In the genomic region with DNA sequence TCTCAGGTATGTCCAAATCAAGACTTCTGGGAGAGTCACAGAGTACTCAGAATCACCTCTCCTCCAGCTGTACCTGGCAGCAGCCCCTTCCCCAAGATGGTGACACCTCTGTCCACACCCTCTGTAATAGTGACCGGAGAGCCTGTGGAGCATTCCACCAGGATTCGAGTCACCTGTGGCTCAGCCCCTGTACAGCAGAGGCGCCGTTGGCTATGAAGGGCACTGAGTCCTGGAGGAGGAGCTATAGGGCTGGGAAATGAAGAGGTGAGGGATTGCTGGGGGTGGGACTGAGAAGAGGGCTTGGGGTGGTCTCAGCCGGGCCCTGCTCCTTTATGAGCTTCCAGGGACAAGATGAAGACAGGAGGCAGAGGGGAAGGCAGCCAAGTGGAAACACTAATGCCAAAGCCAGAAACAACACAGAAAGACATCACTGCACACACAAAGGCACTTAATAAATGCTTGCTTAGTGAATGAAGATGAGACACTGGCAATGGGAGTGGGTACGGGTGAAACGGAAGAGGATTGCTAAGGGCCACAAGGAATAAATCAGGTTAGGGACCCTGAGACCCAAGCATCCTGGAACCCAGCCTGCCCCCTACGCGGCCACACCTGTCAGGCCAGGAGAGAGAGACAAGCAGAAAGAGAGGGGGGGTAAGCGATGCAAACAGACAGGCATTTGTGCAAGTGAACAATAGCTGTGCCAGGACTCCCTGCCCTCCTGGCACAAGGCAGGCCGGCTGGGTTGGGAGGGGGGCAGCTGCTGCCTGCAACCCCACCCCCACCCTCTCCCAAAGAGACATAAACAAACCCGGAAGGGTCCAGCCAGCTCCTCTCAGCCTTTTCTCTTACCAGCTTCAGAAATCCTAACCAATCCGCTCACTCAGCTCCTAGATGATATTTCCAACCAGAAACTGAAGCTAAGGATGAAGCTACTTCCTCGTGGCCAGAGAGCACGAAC, we compare ENCODE assay signal across 9 cellular contexts. TPM values are rescaled to one million over a fixed set of nuclear protein-coding genes. Genes with fewer than 3 reads are reported as not detected.
DNase-seq lines count a peak whose midpoint lies in the region; ATAC-seq, FAIRE-seq and TF ChIP-seq lines count a peak whose summit lies in the region.
"Had no signal": no experiment of that assay in that cellular context is flagged by ENCODE, and none has a peak within 500 bp of the region (broad histone marks: within the 10 kb centered on the region; RNA-seq: fewer than 3 reads in every experiment).

No MANE protein-coding gene starts in this region.

- H3K4me1 Mint-ChIP-seq in osteocyte (ENCODE audit: unreplicated experiment) = peaks cover 82% of the 10 kb centered on the region

- no peak for ATAC-seq in HG03460 (IDR thresholded peaks at IDR 0.05; ENCODE audit: unreplicated experiment)

- no peaks in the 10 kb centered on the region for H3K9me3 ChIP-seq in H1 (ENCODE audit: insufficient read depth in 2 of 2, low read depth in 1 of 2, low read length in 1 of 2)
- H3K9me3 ChIP-seq: SJSA1 had no signal

- H3K27ac Mint-ChIP-seq in osteocyte (ENCODE audit: unreplicated experiment) = peak overlapping the region; percentile 98

- DNase-seq in NCI-H69 (lab: John Stamatoyannopoulos, UW) = peak; percentile 93
- DNase-seq in H1 (ENCODE audit: low read depth in 1 of 2, low spot score in 2 of 2) = no peak
- no peak for DNase-seq in osteocyte (ENCODE audit: extremely low spot score, unreplicated experiment)
- no peak for DNase-seq in KBM-7
- DNase-seq in NCI-H526 treated with DMSO at 0.1 percent for 48 hours (lab: John Stamatoyannopoulos, UW) = no peak
- DNase-seq in activated CD4-positive, alpha-beta T cell treated with anti-CD3 and anti-CD28 coated beads, Interleukin-2, amount 50 U/mL, for 4 hours = no peak

- no peak overlapping the region for H3K27ac ChIP-seq in H1 (ENCODE audit: low read depth, low read length)
- H3K27ac ChIP-seq: SJSA1 had no signal

- no peak overlapping the region; a peak in 1 of 7 replicates for H3K9ac ChIP-seq in H1 (replicated peaks in 1 of 4; ENCODE audit: extremely low read depth in 1 of 4, low read depth in 3 of 4, low read length in 3 of 4)

- peak overlapping the region; percentile 96 for H3K4me3 ChIP-seq in GM12875 (ENCODE audit: low read depth, low read length)
- H3K4me3 ChIP-seq in H1 (ENCODE audit: extremely low read depth in 1 of 4, insufficient read depth in 2 of 4, low read depth in 3 of 4, low read length in 4 of 4) = peak overlapping the region in 2 of 4 experiments; percentile 77 to 96; a peak in 2 of 8 replicates
- H3K4me3 ChIP-seq: SJSA1 had no signal

- H2AFZ ChIP-seq in H1 (ENCODE audit: low read length) = no peak overlapping the region

- peak; percentile 12 to 20; a peak in 2 of 4 replicates for TF ChIP-seq RAD21 in H1 (IDR thresholded peaks at IDR 0.05 in 1 of 2, conservative IDR thresholded peaks at IDR 0.05 in 1 of 2; ENCODE audit: low read depth in 2 of 2, low read length in 2 of 2)

- H3K18ac ChIP-seq in H1 (ENCODE audit: extremely low read depth, low read length) = no peak overlapping the region; the same call in 1 of the 2 replicates

- TF ChIP-seq POLR2A in H1 (IDR thresholded peaks at IDR 0.05; ENCODE audit: control extremely low read depth in 1 of 2, low read depth in 2 of 2, low read length in 2 of 2) = no peak

- no peak for TF ChIP-seq EP300 in H1 (IDR thresholded peaks at IDR 0.05; ENCODE audit: borderline replicate concordance in 1 of 2, low read depth in 2 of 2, low read length in 2 of 2)

- H2AK5ac ChIP-seq in H1 (ENCODE audit: low read depth, low read length) = no peak overlapping the region

- no peak overlapping the region for H3K4ac ChIP-seq in H1 (replicated peaks; ENCODE audit: insufficient read length, low read depth, low read length)

- CTCF ChIA-PET in H1 (lab: Charles Lee; ENCODE audit: partially characterized antibody) = interaction anchor here (0.5 to 9.6 kb wide), 27 partner anchors 7 to 730 kb away, joined by 3 to 126 read pairs (median 4); a partner anchor contains a TSS

- peaks cover 25% of the 10 kb centered on the region for H3K23me2 ChIP-seq in H1 (ENCODE audit: low read depth, low read length)

- H3K4me3 Mint-ChIP-seq in osteocyte (ENCODE audit: unreplicated experiment) = peak overlapping the region; percentile 88

- peaks cover 12% of the 10 kb centered on the region for H3K36me3 Mint-ChIP-seq in osteocyte (ENCODE audit: unreplicated experiment)

- no peak overlapping the region for H4K91ac ChIP-seq in H1 (replicated peaks; ENCODE audit: insufficient read length, low read length)

- no peak overlapping the region for H2BK120ac ChIP-seq in H1 (replicated peaks; ENCODE audit: low read depth, low read length)

- no peak overlapping the region for H3K56ac ChIP-seq in H1 (replicated peaks; ENCODE audit: insufficient read length, low read depth, low read length)

- no peak overlapping the region for H4K5ac ChIP-seq in H1 (ENCODE audit: insufficient read length, low read depth, low read length)

- H3K4me1 ChIP-seq in H1 (replicated peaks in 1 of 4; ENCODE audit: control insufficient read depth in 3 of 4, insufficient read depth in 4 of 4, low read length in 3 of 4) = peaks cover 15 to 38% (median 27%) of the 10 kb centered on the region in 4 experiments

- peak overlapping the region; percentile 93 to 99; a peak in 3 of 4 replicates for H3K4me2 ChIP-seq in H1 (ENCODE audit: insufficient read depth in 1 of 2, low read depth in 2 of 2, low read length in 2 of 2)

- no peak overlapping the region for H3K23ac ChIP-seq in H1 (ENCODE audit: insufficient read length)

- H3K79me2 ChIP-seq in H1 (ENCODE audit: control insufficient read depth in 1 of 2, insufficient read depth in 2 of 2, low read length in 2 of 2) = peaks cover 42 to 81% of the 10 kb centered on the region in 2 experiments

- no peak overlapping the region for H2BK15ac ChIP-seq in H1 (ENCODE audit: low read length)

- H3K79me1 ChIP-seq in H1 (ENCODE audit: low read depth, low read length) = peaks cover 36% of the 10 kb centered on the region

- in situ Hi-C loops in KBM-7 (cut with MboI; ENCODE audit: low pct_unique_long_range_greater_than_20kb, low sequenced_read_pairs) = no loop called here

- 85% methylated on average over 15 of the region's 15 CpGs; no CpG with 5 or more reads in 1 of the 2 experiments for WGBS in H1 (ENCODE audit: extremely low coverage in 1 of 2, insufficient coverage in 1 of 2, insufficient read length in 1 of 2, insufficient replicate concordance in 2 of 2, low coverage in 1 of 2, low lambda C conversion rate in 2 of 2, missing lambda C conversion rate in 1 of 2), 2 experiments

- no peaks in the 10 kb centered on the region for H3K27me3 Mint-ChIP-seq in osteocyte (ENCODE audit: unreplicated experiment)

- no peak for TF ChIP-seq CTCF in GM12875 (IDR thresholded peaks at IDR 0.05; ENCODE audit: borderline replicate concordance, insufficient read depth, low read depth, low read length)
- TF ChIP-seq CTCF in H1 (IDR thresholded peaks at IDR 0.05; ENCODE audit: control extremely low read depth in 1 of 3, insufficient read depth in 1 of 3, low read depth in 1 of 3, low read length in 3 of 3) = peak; percentile 14 to 38 (median 22)
- no peak for TF ChIP-seq CTCF in osteocyte (IDR thresholded peaks at IDR 0.05)

- POLR2A ChIA-PET in H1 (lab: Charles Lee; ENCODE audit: partially characterized antibody) = interaction anchor here (0.9 to 16.7 kb wide), 11 partner anchors 10 to 84 kb away, joined by 3 to 282 read pairs (median 4); a partner anchor contains a TSS

- no peak overlapping the region for H2BK12ac ChIP-seq in H1 (ENCODE audit: low read depth, low read length)

- no peak overlapping the region for H4K8ac ChIP-seq in H1 (ENCODE audit: extremely low read depth, insufficient read depth, low read length)

- H3K14ac ChIP-seq in H1 (ENCODE audit: insufficient read length) = no peak overlapping the region

- H4K20me1 ChIP-seq in H1 (replicated peaks in 1 of 2; ENCODE audit: control insufficient read depth in 1 of 2, insufficient read depth in 2 of 2, low read length in 2 of 2) = peaks cover 26 to 30% of the 10 kb centered on the region in 2 experiments

- H3K27me3 ChIP-seq in H1 (replicated peaks in 1 of 4; ENCODE audit: control insufficient read depth in 3 of 4, extremely low read depth in 1 of 4, insufficient read depth in 3 of 4, low read length in 3 of 4) = no peaks in the 10 kb centered on the region
- H3K27me3 ChIP-seq: SJSA1 had no signal

- H3K36me3 ChIP-seq in H1 (ENCODE audit: control insufficient read depth in 2 of 4, insufficient read depth in 4 of 4, low read length in 3 of 4) = peaks cover 0 to 3% (median 0%) of the 10 kb centered on the region in 4 experiments; a peak in 1 of 8 replicates

- no peak for FAIRE-seq in H1 (lab: Jason Lieb, UNC)

- no peaks in the 10 kb centered on the region for H3K9me3 Mint-ChIP-seq in osteocyte (ENCODE audit: unreplicated experiment)

- H2BK20ac ChIP-seq in H1 (ENCODE audit: low read length) = no peak overlapping the region

- 0 out of 2 replicates have a peak overlapping the region, but pooled peaks have one; percentile 44 for H2BK5ac ChIP-seq in H1 (ENCODE audit: low read depth, low read length)

RNA-seq across cellular contexts. Expression of a gene that starts 3.9 kb away (rescaled TPM):
- total RNA-seq in H1 (2021; fragmentation: NEBNext Ultra II Directional; extraction: Animal tissue kit (Norgen Biotek cat#: 25700)) = 68.3 and 80.5 TPM in 2 replicates
- polyA plus RNA-seq in H1 (2011; rRNA removed) = 42.7 and 55.0 TPM in 2 replicates
- polyA plus RNA-seq in H1 (2011; cell fraction: cytosol; rRNA removed) = 36.0 TPM
- 102 TPM for polyA plus RNA-seq in H1 (2011; cell fraction: nucleus; rRNA removed)
- 54.6 to 83.3 TPM (median 61.5 TPM) in 4 replicates for polyA plus RNA-seq in H1 (2012, experiment 1 of 2)
- 40.4 TPM for polyA plus RNA-seq in H1 (2012, experiment 2 of 2)
- 27.1 TPM for polyA plus RNA-seq in H1 (2013, experiment 1 of 2)
- polyA plus RNA-seq in H1 (2013, experiment 2 of 2) = 27.2 TPM
- polyA minus RNA-seq in H1 (2011; rRNA and poly(A)+ RNA removed) = 67.3 and 87.2 TPM in 2 replicates
- polyA minus RNA-seq in H1 (2011; cell fraction: cytosol; rRNA and poly(A)+ RNA removed) = 29.9 TPM
- 75.9 TPM for polyA minus RNA-seq in H1 (2011; cell fraction: nucleus; rRNA and poly(A)+ RNA removed)
- total RNA-seq in osteocyte = 199 and 201 TPM in 2 replicates

RNA-seq across cellular contexts. Expression of a gene that starts 33.0 kb away (rescaled TPM):
- not detected in 2 replicates for total RNA-seq in H1 (2021; fragmentation: NEBNext Ultra II Directional; extraction: Animal tissue kit (Norgen Biotek cat#: 25700))
- 0.09 TPM in 1 of 2 replicates, not detected in the other for polyA plus RNA-seq in H1 (2011; rRNA removed)
- not detected for polyA plus RNA-seq in H1 (2011; cell fraction: cytosol; rRNA removed)
- not detected for polyA plus RNA-seq in H1 (2011; cell fraction: nucleus; rRNA removed)
- polyA plus RNA-seq in H1 (2012, experiment 1 of 2) = 0.18 TPM in 1 of 4 replicates, not detected in the others
- not detected for polyA plus RNA-seq in H1 (2012, experiment 2 of 2)
- polyA plus RNA-seq in H1 (2013, experiment 1 of 2) = not detected
- polyA plus RNA-seq in H1 (2013, experiment 2 of 2) = not detected
- 0.15 TPM in 1 of 2 replicates, not detected in the other for polyA minus RNA-seq in H1 (2011; rRNA and poly(A)+ RNA removed)
- not detected for polyA minus RNA-seq in H1 (2011; cell fraction: cytosol; rRNA and poly(A)+ RNA removed)
- 0.70 TPM for polyA minus RNA-seq in H1 (2011; cell fraction: nucleus; rRNA and poly(A)+ RNA removed)
- total RNA-seq in osteocyte = not detected in 2 replicates
- total RNA-seq: SJSA1 had no signal

RNA-seq across cellular contexts. Expression of a gene that starts 40.3 kb away (rescaled TPM):
- 53.4 and 56.6 TPM in 2 replicates for total RNA-seq in H1 (2021; fragmentation: NEBNext Ultra II Directional; extraction: Animal tissue kit (Norgen Biotek cat#: 25700))
- polyA plus RNA-seq in H1 (2011; rRNA removed) = 59.9 and 81.1 TPM in 2 replicates
- 82.9 TPM for polyA plus RNA-seq in H1 (2011; cell fraction: cytosol; rRNA removed)
- polyA plus RNA-seq in H1 (2011; cell fraction: nucleus; rRNA removed) = 112 TPM
- 50.2 to 59.1 TPM (median 55.5 TPM) in 4 replicates for polyA plus RNA-seq in H1 (2012, experiment 1 of 2)
- polyA plus RNA-seq in H1 (2012, experiment 2 of 2) = 11.6 TPM
- 46.7 TPM for polyA plus RNA-seq in H1 (2013, experiment 1 of 2)
- polyA plus RNA-seq in H1 (2013, experiment 2 of 2) = 44.1 TPM
- polyA minus RNA-seq in H1 (2011; rRNA and poly(A)+ RNA removed) = 89.4 and 120 TPM in 2 replicates
- polyA minus RNA-seq in H1 (2011; cell fraction: cytosol; rRNA and poly(A)+ RNA removed) = 50.6 TPM
- polyA minus RNA-seq in H1 (2011; cell fraction: nucleus; rRNA and poly(A)+ RNA removed) = 103 TPM
- 48.8 and 53.7 TPM in 2 replicates for total RNA-seq in osteocyte

RNA-seq across cellular contexts. Expression of a gene that starts 46.3 kb away (rescaled TPM):
- total RNA-seq in H1 (2021; fragmentation: NEBNext Ultra II Directional; extraction: Animal tissue kit (Norgen Biotek cat#: 25700)) = 190 and 196 TPM in 2 replicates
- polyA plus RNA-seq in H1 (2011; rRNA removed) = 411 and 648 TPM in 2 replicates
- polyA plus RNA-seq in H1 (2011; cell fraction: cytosol; rRNA removed) = 513 TPM
- polyA plus RNA-seq in H1 (2011; cell fraction: nucleus; rRNA removed) = 240 TPM
- 232 to 248 TPM (median 244 TPM) in 4 replicates for polyA plus RNA-seq in H1 (2012, experiment 1 of 2)
- 448 TPM for polyA plus RNA-seq in H1 (2012, experiment 2 of 2)
- polyA plus RNA-seq in H1 (2013, experiment 1 of 2) = 408 TPM
- polyA plus RNA-seq in H1 (2013, experiment 2 of 2) = 481 TPM
- 282 and 428 TPM in 2 replicates for polyA minus RNA-seq in H1 (2011; rRNA and poly(A)+ RNA removed)
- polyA minus RNA-seq in H1 (2011; cell fraction: cytosol; rRNA and poly(A)+ RNA removed) = 95.5 TPM
- 85.3 TPM for polyA minus RNA-seq in H1 (2011; cell fraction: nucleus; rRNA and poly(A)+ RNA removed)
- total RNA-seq in osteocyte = 283 and 284 TPM in 2 replicates

Comparison
In these comparisons a context has a peak if more than half of its experiments do, and no peak if none do; other contexts are left out.
1. CTCF ChIP-seq: peak in H1 (3 of 3); none in GM12875 (single experiment) and osteocyte (single experiment).